In the genomic region with DNA sequence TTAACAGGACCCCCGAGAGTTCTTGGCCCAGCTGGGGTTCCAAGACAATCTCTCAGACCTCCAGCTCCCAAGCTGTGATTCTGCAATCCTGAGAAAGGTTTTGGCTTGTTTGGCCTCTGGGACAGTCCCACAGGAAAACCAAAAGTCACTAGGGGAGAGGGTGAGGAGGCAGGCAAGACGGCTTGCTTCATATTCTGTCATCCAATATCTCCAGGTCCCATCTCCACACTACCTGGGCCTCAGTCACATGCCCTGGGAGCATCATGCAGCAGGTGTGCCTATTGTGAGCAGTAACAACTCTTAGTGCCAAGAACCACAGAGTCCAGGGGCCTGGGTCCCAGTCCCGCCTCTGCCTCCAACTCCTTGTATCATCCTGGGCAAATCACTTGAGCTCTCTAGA, we compare ENCODE assay signal across 21 cellular contexts. TPM values are rescaled to one million over a fixed set of nuclear protein-coding genes. Genes with fewer than 3 reads are reported as not detected.
A peak's percentile ranks its signal among the peaks of the same experiment; 100 is the strongest.
DNase-seq lines count a peak whose midpoint lies in the region; ATAC-seq and TF ChIP-seq lines count a peak whose summit lies in the region.
"Had no signal": no experiment of that assay in that cellular context is flagged by ENCODE, and none has a peak within 500 bp of the region (broad histone marks: within the 10 kb centered on the region; RNA-seq: fewer than 3 reads in every experiment).

No MANE protein-coding gene starts in this region.

- H3K27ac ChIP-seq in SJSA1 = no peak overlapping the region
- no peak overlapping the region for H3K27ac ChIP-seq in upper lobe of right lung
- H3K27ac ChIP-seq: GM23248 had no signal

- H3K27me3 Mint-ChIP-seq in chondrocyte (ENCODE audit: low read depth) = no peaks in the 10 kb centered on the region
- peaks cover 2% of the 10 kb centered on the region for H3K27me3 Mint-ChIP-seq in activated CD4-positive, alpha-beta T cell treated with anti-CD3 and anti-CD28 coated beads, Interleukin-2, amount 10 ng/mL, durations not matched to agents 24 days and 14 days

- DNase-seq in SJSA1 (ENCODE audit: low read depth in 1 of 2, low spot score in 2 of 2) (peak; percentile 82 to 95), chondrocyte (ENCODE audit: low spot score) (peak; percentile 19), posterior vena cava (ENCODE audit: low spot score) (peak; percentile 29), upper lobe of right lung (peak; percentile 9), hepatic stellate cell (ENCODE audit: low spot score) (no peak), SKM-1 (lab: John Stamatoyannopoulos, UW; ENCODE audit: unreplicated experiment) (no peak)
- no peak for DNase-seq in activated CD4-positive, alpha-beta T cell treated with anti-CD3 and anti-CD28 coated beads, Interleukin-2, amount 10 ng/mL, durations not matched to agents 24 days and 14 days
- DNase-seq: C1 segment of cervical spinal cord; CD4-positive, alpha-beta memory T cell; COR-L47; DMS153; DND-41; GDM1; GM23248; H7 had no signal

- H3K9me3 ChIP-seq in SJSA1 (replicated peaks) (peaks cover 17% of the 10 kb centered on the region), upper lobe of right lung (no peaks in the 10 kb centered on the region)

- peaks cover 27% of the 10 kb centered on the region for H3K4me1 Mint-ChIP-seq in chondrocyte (ENCODE audit: low read depth)
- peaks cover 33% of the 10 kb centered on the region for H3K4me1 Mint-ChIP-seq in activated CD4-positive, alpha-beta T cell treated with anti-CD3 and anti-CD28 coated beads, Interleukin-2, amount 10 ng/mL, durations not matched to agents 24 days and 14 days

- no peak overlapping the region for H3K4me3 Mint-ChIP-seq in chondrocyte (ENCODE audit: unreplicated experiment)
- H3K4me3 Mint-ChIP-seq in activated CD4-positive, alpha-beta T cell treated with anti-CD3 and anti-CD28 coated beads, Interleukin-2, amount 10 ng/mL, durations not matched to agents 24 days and 14 days = no peak overlapping the region
- H3K4me3 Mint-ChIP-seq: CD4-positive, alpha-beta memory T cell had no signal

- no peaks in the 10 kb centered on the region for H3K9me3 Mint-ChIP-seq in chondrocyte (ENCODE audit: low read depth)
- no peaks in the 10 kb centered on the region for H3K9me3 Mint-ChIP-seq in activated CD4-positive, alpha-beta T cell treated with anti-CD3 and anti-CD28 coated beads, Interleukin-2, amount 10 ng/mL, durations not matched to agents 24 days and 14 days
- H3K9me3 Mint-ChIP-seq: CD4-positive, alpha-beta memory T cell had no signal

- peaks cover 26% of the 10 kb centered on the region for H3K4me1 ChIP-seq in SJSA1 (replicated peaks)
- H3K4me1 ChIP-seq in upper lobe of right lung = no peaks in the 10 kb centered on the region

- TF ChIP-seq CTCF in chondrocyte (IDR thresholded peaks at IDR 0.05) (no peak), upper lobe of right lung (IDR thresholded peaks at IDR 0.05) (no peak)

- H3K4me3 ChIP-seq in SJSA1 (no peak overlapping the region), upper lobe of right lung (no peak overlapping the region)
- H3K4me3 ChIP-seq: GM12878, GM23248 had no signal

- H3K36me3 ChIP-seq in SJSA1 (no peaks in the 10 kb centered on the region), upper lobe of right lung (no peaks in the 10 kb centered on the region)

- ATAC-seq in upper lobe of right lung = no peak
- ATAC-seq in HG03025 (IDR thresholded peaks at IDR 0.05; ENCODE audit: low FRiP score, unreplicated experiment) = no peak
- ATAC-seq: GM12878, HCT116 had no signal

- no peak overlapping the region for H3K27ac Mint-ChIP-seq in chondrocyte (ENCODE audit: unreplicated experiment)
- no peak overlapping the region for H3K27ac Mint-ChIP-seq in activated CD4-positive, alpha-beta T cell treated with anti-CD3 and anti-CD28 coated beads, Interleukin-2, amount 10 ng/mL, durations not matched to agents 24 days and 14 days

- intact Hi-C loops in posterior vena cava (cut with DNase I) (no loop called here), upper lobe of right lung (cut with DNase I) (no loop called here)
- intact Hi-C loops in activated CD4-positive, alpha-beta T cell treated with anti-CD3 and anti-CD28 coated beads, Interleukin-2, amount 10 ng/mL, durations not matched to agents 24 days and 14 days (cut with micrococcal nuclease) = no loop called here

- H3K27me3 ChIP-seq in SJSA1 (replicated peaks) = peaks cover 55% of the 10 kb centered on the region
- H3K27me3 ChIP-seq in upper lobe of right lung = no peaks in the 10 kb centered on the region

- no peaks in the 10 kb centered on the region for H3K36me3 Mint-ChIP-seq in chondrocyte (ENCODE audit: low read depth)
- H3K36me3 Mint-ChIP-seq in activated CD4-positive, alpha-beta T cell treated with anti-CD3 and anti-CD28 coated beads, Interleukin-2, amount 10 ng/mL, durations not matched to agents 24 days and 14 days (ENCODE audit: low read depth) = no peaks in the 10 kb centered on the region
- H3K36me3 Mint-ChIP-seq: CD4-positive, alpha-beta memory T cell had no signal

RNA-seq across cellular contexts. Expression of gene KRT79, which starts 1.7 kb away (rescaled TPM):
- total RNA-seq in SJSA1 (2014; rRNA removed; shearing (Covaris generic)) = 0.08 and 1.1 TPM in 2 replicates
- total RNA-seq in chondrocyte = 0.10 to 0.31 TPM (median 0.19 TPM) in 3 replicates
- total RNA-seq in posterior vena cava = not detected
- 5.4 TPM for total RNA-seq in upper lobe of right lung
- total RNA-seq in activated CD4-positive, alpha-beta T cell treated with anti-CD3 and anti-CD28 coated beads, Interleukin-2, amount 10 ng/mL, durations not matched to agents 24 days and 14 days = 0.33 TPM in 1 of 2 replicates, not detected in the other
- total RNA-seq: A673; CD4-positive, alpha-beta memory T cell; GM12878; GM23248; H1; H7 had no signal

RNA-seq across cellular contexts. Expression of gene KRT78, which starts 16.3 kb away (rescaled TPM):
- total RNA-seq in SJSA1 (2014; rRNA removed; shearing (Covaris generic)) = 0.21 TPM in 1 of 2 replicates, not detected in the other
- total RNA-seq in chondrocyte (not detected in 3 replicates), posterior vena cava (not detected), upper lobe of right lung (not detected)
- not detected in 2 replicates for total RNA-seq in activated CD4-positive, alpha-beta T cell treated with anti-CD3 and anti-CD28 coated beads, Interleukin-2, amount 10 ng/mL, durations not matched to agents 24 days and 14 days
- total RNA-seq: A172; A673; CD4-positive, alpha-beta memory T cell; GM12878; GM23248; H1; H7 had no signal

RNA-seq across cellular contexts. Expression of gene KRT4, which starts 18.5 kb away (rescaled TPM):
- not detected in 2 replicates for total RNA-seq in SJSA1 (2014; rRNA removed; shearing (Covaris generic))
- 0.41 to 0.90 TPM in 2 of 3 replicates, not detected in the other for total RNA-seq in chondrocyte
- total RNA-seq in posterior vena cava = not detected
- total RNA-seq in upper lobe of right lung = 6.8 TPM
- not detected in 2 replicates for total RNA-seq in activated CD4-positive, alpha-beta T cell treated with anti-CD3 and anti-CD28 coated beads, Interleukin-2, amount 10 ng/mL, durations not matched to agents 24 days and 14 days
- total RNA-seq: A172; A673; CD4-positive, alpha-beta memory T cell; GM12878; H1; H7 had no signal

RNA-seq across cellular contexts. Expression of gene KRT3, which starts 36.5 kb away (rescaled TPM):
- 0.08 TPM in 1 of 2 replicates, not detected in the other for total RNA-seq in SJSA1 (2014; rRNA removed; shearing (Covaris generic))
- not detected in 3 replicates for total RNA-seq in chondrocyte
- not detected for total RNA-seq in posterior vena cava
- not detected for total RNA-seq in upper lobe of right lung
- total RNA-seq in activated CD4-positive, alpha-beta T cell treated with anti-CD3 and anti-CD28 coated beads, Interleukin-2, amount 10 ng/mL, durations not matched to agents 24 days and 14 days = 0.14 TPM in 2 replicates
- total RNA-seq: A172; A673; CD4-positive, alpha-beta memory T cell; GM12878; GM23248; H1; H7 had no signal

RNA-seq across cellular contexts. Expression of gene KRT76, which starts 55.3 kb away (rescaled TPM):
- 0.21 TPM in 1 of 2 replicates, not detected in the other for total RNA-seq in SJSA1 (2014; rRNA removed; shearing (Covaris generic))
- not detected in 3 replicates for total RNA-seq in chondrocyte
- total RNA-seq in posterior vena cava = not detected
- not detected for total RNA-seq in upper lobe of right lung
- total RNA-seq in activated CD4-positive, alpha-beta T cell treated with anti-CD3 and anti-CD28 coated beads, Interleukin-2, amount 10 ng/mL, durations not matched to agents 24 days and 14 days = not detected in 2 replicates
- total RNA-seq: A172; A673; CD4-positive, alpha-beta memory T cell; GM12878; GM23248; H1; H7 had no signal

Comparison
In these comparisons a context has a peak if more than half of its experiments do, and no peak if none do; other contexts are left out.
1. DNase-seq: peak in SJSA1 (2 of 2), chondrocyte (single experiment), posterior vena cava (single experiment) and upper lobe of right lung (single experiment); none in activated CD4-positive, alpha-beta T cell treated with anti-CD3 and anti-CD28 coated beads, Interleukin-2, amount 10 ng/mL, durations not matched to agents 24 days and 14 days (single experiment), hepatic stellate cell (single experiment) and SKM-1 (single experiment).